ENCODE assay signal across 9 cellular contexts in genomic region chr2:64311948-64312621, GRCh38.
DNase-seq lines count a peak whose midpoint lies in the region; ATAC-seq and TF ChIP-seq lines count a peak whose summit lies in the region.
"Had no signal": no experiment of that assay in that cellular context is flagged by ENCODE, and none has a peak within 500 bp of the region (broad histone marks: within the 10 kb centered on the region; RNA-seq: fewer than 3 reads in every experiment).

No MANE protein-coding gene starts in this region.

- WGBS in H9 (ENCODE audit: extremely low coverage, insufficient read length, low lambda C conversion rate) = no CpG with 5 or more reads among the region's 13 CpGs
- no CpG with 5 or more reads among the region's 13 CpGs for WGBS in mesendoderm (ENCODE audit: extremely low coverage, insufficient coverage, low lambda C conversion rate)
- 40 to 44% methylated on average over 9 to 13 of the region's 13 CpGs for WGBS in upper lobe of left lung, 2 donors

- TF ChIP-seq EP300 in upper lobe of left lung (IDR thresholded peaks at IDR 0.05) = peak in 1 of 4 donors; percentile 44

- H3K4me2 ChIP-seq in H9 (ENCODE audit: insufficient read depth, insufficient read length, low read length) (no peak overlapping the region), mesendoderm (ENCODE audit: low read length) (no peak overlapping the region)

- no peak overlapping the region for H3K18ac ChIP-seq in H9 (ENCODE audit: insufficient read length, low read depth, low read length)
- peak overlapping the region; percentile 91 for H3K18ac ChIP-seq in mesendoderm (ENCODE audit: low read length)

- H2BK12ac ChIP-seq in H9 (ENCODE audit: insufficient read length, low read depth, low read length) = no peak overlapping the region

- peaks cover 23 to 28% of the 10 kb centered on the region in 2 experiments for H3K4me1 Mint-ChIP-seq in H9

- peak overlapping the region in 2 of 3 experiments; percentile 51 to 78; a peak in 5 of 7 replicates for H3K27ac Mint-ChIP-seq in H9
- H3K27ac Mint-ChIP-seq: T-helper 1 cell treated with Interleukin-12 subunit alpha and Interleukin-12 subunit beta and Interleukin-4 antibody, amounts not matched to agents 30 μg/mL and 1 μg/mL, for 36 hours had no signal

- H2BK120ac ChIP-seq in H9 (ENCODE audit: low read depth, low read length, poor library complexity, severe bottlenecking) (no peak overlapping the region), mesendoderm (ENCODE audit: low read depth, low read length) (peak overlapping the region; percentile 68)

- no peak for TF ChIP-seq POLR2A in upper lobe of left lung (IDR thresholded peaks at IDR 0.05)

- H3T11ph ChIP-seq in H9 (ENCODE audit: low read length) = no peak overlapping the region

- no peak overlapping the region for H3K14ac ChIP-seq in H9 (ENCODE audit: insufficient read depth, low read length)

- H3K36me3 ChIP-seq in endocrine pancreas (ENCODE audit: control insufficient read depth, insufficient read depth, low read length) (no peaks in the 10 kb centered on the region), mesendoderm (ENCODE audit: control insufficient read depth, insufficient read depth, low read length) (no peaks in the 10 kb centered on the region), upper lobe of left lung (no peaks in the 10 kb centered on the region)

- H3K4ac ChIP-seq in H9 (ENCODE audit: low read depth, low read length) (no peak overlapping the region), mesendoderm (ENCODE audit: low read depth, low read length) (peak overlapping the region; percentile 82)

- H3K27me3 Mint-ChIP-seq in H9 (ENCODE audit: low read depth) = peaks cover 17% of the 10 kb centered on the region

- no peaks in the 10 kb centered on the region for H3K23me2 ChIP-seq in H9 (ENCODE audit: insufficient read length, low read depth, low read length, poor library complexity, severe bottlenecking)

- H2BK20ac ChIP-seq in H9 (ENCODE audit: low read depth, low read length, poor library complexity, severe bottlenecking) = no peak overlapping the region

- ATAC-seq in upper lobe of left lung (ENCODE audit: low FRiP score in 2 of 2) (peak; percentile 84 to 92), HG02885 (IDR thresholded peaks at IDR 0.05; ENCODE audit: poor library complexity, unreplicated experiment) (no peak), HG02870 (IDR thresholded peaks at IDR 0.05; ENCODE audit: unreplicated experiment) (no peak)

- H4K91ac ChIP-seq in H9 (ENCODE audit: insufficient read length, low read depth, low read length) = no peak overlapping the region

- no peaks in the 10 kb centered on the region for H4K20me1 ChIP-seq in H9 (ENCODE audit: control insufficient read depth, insufficient read depth, insufficient read length)

- no peak overlapping the region for H3K56ac ChIP-seq in H9 (ENCODE audit: insufficient read length, low read depth, low read length)
- H3K56ac ChIP-seq in mesendoderm (ENCODE audit: low read length) = peak overlapping the region; percentile 75

- no peak overlapping the region for H4K8ac ChIP-seq in H9 (replicated peaks; ENCODE audit: insufficient read length, low read depth, low read length)
- H4K8ac ChIP-seq in mesendoderm (ENCODE audit: low read depth, low read length) = peak overlapping the region; percentile 42

- TF ChIP-seq CTCF in H9 (conservative IDR thresholded peaks at IDR 0.05) (peak; percentile 38; the same call in 1 of the 3 replicates), upper lobe of left lung (IDR thresholded peaks at IDR 0.05) (peak; percentile 44 to 73 (median 59))

- no peak overlapping the region for H3K23ac ChIP-seq in H9 (ENCODE audit: insufficient read length, low read depth, low read length)
- H3K23ac ChIP-seq in mesendoderm (ENCODE audit: low read length) = no peak overlapping the region

- DNase-seq in H9 (peak; percentile 54), NOMO-1 treated with DMSO at 0.1 percent for 48 hours (lab: John Stamatoyannopoulos, UW; ENCODE audit: unreplicated experiment) (peak; percentile 62), mesendoderm (peak; percentile 73), upper lobe of left lung (peak; percentile 71 to 89), GDM1 (lab: John Stamatoyannopoulos, UW) (no peak)

- H2BK5ac ChIP-seq in H9 (ENCODE audit: insufficient read length, low read length) (no peak overlapping the region), mesendoderm (ENCODE audit: low read length) (peak overlapping the region; percentile 95)

- H3K9ac ChIP-seq in H9 (ENCODE audit: extremely low read depth, insufficient read length, low read length) = no peak overlapping the region
- no peak overlapping the region for H3K9ac ChIP-seq in endocrine pancreas (ENCODE audit: control insufficient read depth, insufficient read depth, low read length)
- peak overlapping the region; percentile 38 for H3K9ac ChIP-seq in mesendoderm (ENCODE audit: low read length)

- no peak overlapping the region for H2BK15ac ChIP-seq in H9 (ENCODE audit: low read depth, low read length)
- H2BK15ac ChIP-seq in mesendoderm (replicated peaks; ENCODE audit: low read depth) = peak overlapping the region; percentile 46

- H3K9me3 Mint-ChIP-seq in H9 = no peaks in the 10 kb centered on the region
- H3K9me3 Mint-ChIP-seq: T-helper 1 cell treated with Interleukin-12 subunit alpha and Interleukin-12 subunit beta and Interleukin-4 antibody, amounts not matched to agents 30 μg/mL and 1 μg/mL, for 36 hours had no signal

- H3K79me1 ChIP-seq in H9 (ENCODE audit: insufficient read depth, low read depth, low read length, poor library complexity, severe bottlenecking) (no peaks in the 10 kb centered on the region), mesendoderm (ENCODE audit: low read length) (no peaks in the 10 kb centered on the region)

- peak overlapping the region; percentile 0 for H3K4me3 ChIP-seq in endocrine pancreas (ENCODE audit: control insufficient read depth, insufficient read depth, low read length)
- no peak overlapping the region for H3K4me3 ChIP-seq in mesendoderm (ENCODE audit: low read length)
- H3K4me3 ChIP-seq in upper lobe of left lung = peak overlapping the region in 1 of 4 donors; percentile 16

- no peak overlapping the region for H2AFZ ChIP-seq in H9 (ENCODE audit: low read length)

- H4K5ac ChIP-seq in H9 (ENCODE audit: insufficient read length, low read depth, low read length) = no peak overlapping the region
- H4K5ac ChIP-seq in mesendoderm (ENCODE audit: low read length) = no peak overlapping the region

- no peak overlapping the region for H3K27ac ChIP-seq in H9 (ENCODE audit: insufficient read length, low read depth, low read length)
- peak overlapping the region; percentile 54 for H3K27ac ChIP-seq in mesendoderm (ENCODE audit: low read depth, low read length)
- H3K27ac ChIP-seq in upper lobe of left lung = peak overlapping the region; percentile 38 to 52 (median 44)

- H3K4me1 ChIP-seq in H9 (ENCODE audit: insufficient read depth, low read length) = peaks cover 3% of the 10 kb centered on the region; the same call in 1 of the 2 replicates
- no peaks in the 10 kb centered on the region for H3K4me1 ChIP-seq in endocrine pancreas (ENCODE audit: control insufficient read depth, insufficient read depth, low read length)
- H3K4me1 ChIP-seq in mesendoderm (ENCODE audit: control insufficient read depth, low read depth, low read length) = peaks cover 13% of the 10 kb centered on the region
- H3K4me1 ChIP-seq in upper lobe of left lung = peaks cover 7 to 13% (median 9%) of the 10 kb centered on the region in 4 donors

- no peaks in the 10 kb centered on the region for H3K36me3 Mint-ChIP-seq in H9 (ENCODE audit: insufficient read depth in 1 of 3, low read depth in 3 of 3)

- H3K79me2 ChIP-seq in H9 (ENCODE audit: insufficient read depth, low read length) (no peaks in the 10 kb centered on the region), mesendoderm (ENCODE audit: control insufficient read depth, insufficient read depth, low read length) (no peaks in the 10 kb centered on the region)

- H3K4me3 Mint-ChIP-seq in H9 = no peak overlapping the region
- H3K4me3 Mint-ChIP-seq: T-helper 1 cell treated with Interleukin-12 subunit alpha and Interleukin-12 subunit beta and Interleukin-4 antibody, amounts not matched to agents 30 μg/mL and 1 μg/mL, for 36 hours had no signal

- H3K9me3 ChIP-seq in H9 (ENCODE audit: control insufficient read depth, low read depth, low read length) (no peaks in the 10 kb centered on the region), endocrine pancreas (ENCODE audit: control insufficient read depth, low read length) (no peaks in the 10 kb centered on the region), upper lobe of left lung (no peaks in the 10 kb centered on the region)

- H3K27me3 ChIP-seq in H9 (ENCODE audit: insufficient read depth, low read length) (no peaks in the 10 kb centered on the region; the same call in 1 of the 2 replicates), endocrine pancreas (ENCODE audit: control insufficient read depth, insufficient read depth, low read length) (no peaks in the 10 kb centered on the region), mesendoderm (ENCODE audit: insufficient read depth, low read length, poor library complexity) (no peaks in the 10 kb centered on the region), upper lobe of left lung (no peaks in the 10 kb centered on the region)

- no peak overlapping the region for H2AK5ac ChIP-seq in H9 (ENCODE audit: insufficient read length, low read length)
- no peak overlapping the region for H2AK5ac ChIP-seq in mesendoderm (ENCODE audit: low read length)

Comparison
In these comparisons a context has a peak if more than half of its experiments do, and no peak if none do; other contexts are left out.
1. ATAC-seq: peak in upper lobe of left lung (2 of 2); none in HG02885 (single experiment) and HG02870 (single experiment).